ENCODE assay signal across 1 cellular context in the genomic region with DNA sequence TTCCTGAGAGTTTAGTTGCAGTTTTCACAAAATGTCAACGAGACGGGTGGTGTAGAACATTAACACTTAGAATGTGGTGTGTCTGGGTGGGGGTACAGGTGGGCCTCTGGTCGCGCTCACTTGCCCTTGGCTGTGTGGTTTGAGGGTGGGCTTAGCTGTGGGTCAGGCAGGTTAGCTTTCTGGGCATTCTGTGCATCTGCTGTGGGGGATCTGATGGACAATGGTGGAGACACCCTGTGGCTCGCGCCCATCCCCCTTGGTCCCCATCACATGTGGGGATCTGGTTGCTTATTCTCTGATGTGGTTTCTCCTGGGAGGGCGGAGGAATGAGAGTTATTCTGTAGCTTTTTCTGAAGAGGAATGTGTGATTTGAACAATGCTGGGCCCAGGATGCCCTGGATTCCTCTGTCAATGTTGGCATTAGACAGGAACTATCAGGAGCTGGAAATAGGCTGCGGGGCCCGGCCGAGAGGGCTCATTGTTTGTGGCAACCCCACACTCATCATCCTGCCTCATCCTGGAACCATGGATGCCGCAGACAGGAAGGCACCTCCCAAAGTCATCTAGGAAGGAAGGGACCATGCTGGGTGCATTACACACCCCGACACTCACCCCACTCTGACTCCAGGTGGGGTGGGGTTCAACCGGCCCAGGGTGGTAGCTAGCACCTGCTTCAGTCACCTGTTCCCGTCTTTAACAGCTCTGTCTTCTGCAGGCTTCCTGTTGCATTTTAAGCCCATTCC.
TF ChIP-seq lines count a peak whose summit lies in the region.

No MANE protein-coding gene starts in this region.

TF ChIP-seq in SK-N-SH treated with all-trans-retinoic acid at 6 μM for 48 hours, 23 proteins besides CTCF, POLR2A, EP300 and RAD21 (continued from another document):
- TF ChIP-seq, protein P1, sequence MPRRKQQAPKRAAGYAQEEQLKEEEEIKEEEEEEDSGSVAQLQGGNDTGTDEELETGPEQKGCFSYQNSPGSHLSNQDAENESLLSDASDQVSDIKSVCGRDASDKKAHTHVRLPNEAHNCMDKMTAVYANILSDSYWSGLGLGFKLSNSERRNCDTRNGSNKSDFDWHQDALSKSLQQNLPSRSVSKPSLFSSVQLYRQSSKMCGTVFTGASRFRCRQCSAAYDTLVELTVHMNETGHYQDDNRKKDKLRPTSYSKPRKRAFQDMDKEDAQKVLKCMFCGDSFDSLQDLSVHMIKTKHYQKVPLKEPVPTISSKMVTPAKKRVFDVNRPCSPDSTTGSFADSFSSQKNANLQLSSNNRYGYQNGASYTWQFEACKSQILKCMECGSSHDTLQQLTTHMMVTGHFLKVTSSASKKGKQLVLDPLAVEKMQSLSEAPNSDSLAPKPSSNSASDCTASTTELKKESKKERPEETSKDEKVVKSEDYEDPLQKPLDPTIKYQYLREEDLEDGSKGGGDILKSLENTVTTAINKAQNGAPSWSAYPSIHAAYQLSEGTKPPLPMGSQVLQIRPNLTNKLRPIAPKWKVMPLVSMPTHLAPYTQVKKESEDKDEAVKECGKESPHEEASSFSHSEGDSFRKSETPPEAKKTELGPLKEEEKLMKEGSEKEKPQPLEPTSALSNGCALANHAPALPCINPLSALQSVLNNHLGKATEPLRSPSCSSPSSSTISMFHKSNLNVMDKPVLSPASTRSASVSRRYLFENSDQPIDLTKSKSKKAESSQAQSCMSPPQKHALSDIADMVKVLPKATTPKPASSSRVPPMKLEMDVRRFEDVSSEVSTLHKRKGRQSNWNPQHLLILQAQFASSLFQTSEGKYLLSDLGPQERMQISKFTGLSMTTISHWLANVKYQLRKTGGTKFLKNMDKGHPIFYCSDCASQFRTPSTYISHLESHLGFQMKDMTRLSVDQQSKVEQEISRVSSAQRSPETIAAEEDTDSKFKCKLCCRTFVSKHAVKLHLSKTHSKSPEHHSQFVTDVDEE (CRISPR knock-in tag; IDR thresholded peaks at IDR 0.05), result no peak
